Comparison of ENCODE assay signal across 12 cellular contexts in the genomic region with DNA sequence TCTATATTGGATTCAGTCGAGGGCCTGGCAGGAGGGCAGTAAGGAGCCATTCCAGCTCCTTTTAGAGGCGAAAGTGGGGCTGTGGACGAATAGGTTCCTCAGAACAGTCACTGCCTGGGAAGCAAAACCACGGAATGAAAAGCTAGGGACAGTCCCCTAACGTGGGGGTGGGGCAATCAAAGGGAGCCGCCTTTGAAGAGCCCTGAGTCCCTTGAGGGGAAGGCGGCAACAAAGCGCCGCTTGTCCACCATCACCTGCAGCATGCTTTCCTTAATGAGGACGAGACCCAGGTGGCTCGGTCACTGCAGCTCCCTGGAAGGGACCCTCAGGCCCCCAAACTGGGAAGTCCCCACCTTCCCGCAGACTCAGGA.
DNase-seq lines count a peak whose midpoint lies in the region; ATAC-seq and TF ChIP-seq lines count a peak whose summit lies in the region.
"Had no signal": no experiment of that assay in that cellular context is flagged by ENCODE, and none has a peak within 500 bp of the region (broad histone marks: within the 10 kb centered on the region; RNA-seq: fewer than 3 reads in every experiment).

No MANE protein-coding gene starts in this region.

- TF ChIP-seq EP300 in stomach (IDR thresholded peaks at IDR 0.05) = no peak

- ATAC-seq in left colon (peak; percentile 45), GM21515 (IDR thresholded peaks at IDR 0.05; ENCODE audit: unreplicated experiment) (no peak)

- H3K4me3 ChIP-seq in Peyer's patch = no peak overlapping the region
- no peak overlapping the region for H3K4me3 ChIP-seq in stomach

- WGBS in stomach, 5 donors = 34 to 47% (median 42%) methylated on average over 12 of the region's 12 CpGs

- no peaks in the 10 kb centered on the region for H3K36me3 ChIP-seq in Peyer's patch
- no peaks in the 10 kb centered on the region for H3K36me3 ChIP-seq in stomach

- no peak for TF ChIP-seq CTCF in Peyer's patch (IDR thresholded peaks at IDR 0.05)
- no peak for TF ChIP-seq CTCF in stomach (IDR thresholded peaks at IDR 0.05)

- peak overlapping the region in 3 of 4 donors; percentile 60 to 62 (median 60) for H3K27ac ChIP-seq in Peyer's patch
- peak overlapping the region; percentile 25 to 80 (median 54) for H3K27ac ChIP-seq in stomach

- intact Hi-C loops in left colon (cut with DNase I, micrococcal nuclease) = loop anchor here in 1 of 2 donors (10.0 kb wide), 1 partner anchor 176 kb away; no protein-coding TSS in a partner anchor
- intact Hi-C loops in stomach (cut with DNase I; ENCODE audit: low total_unique reads) = no loop called here

- peaks cover 0 to 34% (median 0%) of the 10 kb centered on the region in 4 donors for H3K4me1 ChIP-seq in Peyer's patch
- peaks cover 25 to 89% (median 60%) of the 10 kb centered on the region in 4 donors for H3K4me1 ChIP-seq in stomach

- peak; percentile 36 to 72 for DNase-seq in NCI-H2081 (lab: John Stamatoyannopoulos, UW)
- DNase-seq in NCI-H2081 treated with DMSO at 0.1 percent for 48 hours (lab: John Stamatoyannopoulos, UW) = no peak
- no peak for DNase-seq in Peyer's patch
- peak in 1 of 2 donors; percentile 65 for DNase-seq in left colon
- DNase-seq in stomach = peak; percentile 36
- DNase-seq in HT-29 (ENCODE audit: low spot score) = no peak
- DNase-seq in activated CD4-positive, CD25-positive, alpha-beta regulatory T cell (lab: John Stamatoyannopoulos, UW) = no peak
- DNase-seq: activated T-cell treated with anti-CD3 and anti-CD28 coated beads, Interleukin-2, amount 50 U/mL, for 48 hours; GDM1; occipital lobe; T1000 had no signal

- TF ChIP-seq POLR2A in Peyer's patch (IDR thresholded peaks at IDR 0.05) (no peak), stomach (IDR thresholded peaks at IDR 0.05) (no peak)

- no peaks in the 10 kb centered on the region for H3K9me3 ChIP-seq in Peyer's patch
- H3K9me3 ChIP-seq in stomach = no peaks in the 10 kb centered on the region

- H3K27me3 ChIP-seq in Peyer's patch (no peaks in the 10 kb centered on the region), stomach (no peaks in the 10 kb centered on the region)

Comparison
In these comparisons a context has a peak if more than half of its experiments do, and no peak if none do; other contexts are left out.
1. DNase-seq: peak in NCI-H2081 (2 of 2) and stomach (single experiment); none in NCI-H2081 treated with DMSO at 0.1 percent for 48 hours (single experiment), Peyer's patch (0 of 3), HT-29 (single experiment) and activated CD4-positive, CD25-positive, alpha-beta regulatory T cell (0 of 4).